8 cellular contexts compared by ENCODE assay signal in the genomic region with DNA sequence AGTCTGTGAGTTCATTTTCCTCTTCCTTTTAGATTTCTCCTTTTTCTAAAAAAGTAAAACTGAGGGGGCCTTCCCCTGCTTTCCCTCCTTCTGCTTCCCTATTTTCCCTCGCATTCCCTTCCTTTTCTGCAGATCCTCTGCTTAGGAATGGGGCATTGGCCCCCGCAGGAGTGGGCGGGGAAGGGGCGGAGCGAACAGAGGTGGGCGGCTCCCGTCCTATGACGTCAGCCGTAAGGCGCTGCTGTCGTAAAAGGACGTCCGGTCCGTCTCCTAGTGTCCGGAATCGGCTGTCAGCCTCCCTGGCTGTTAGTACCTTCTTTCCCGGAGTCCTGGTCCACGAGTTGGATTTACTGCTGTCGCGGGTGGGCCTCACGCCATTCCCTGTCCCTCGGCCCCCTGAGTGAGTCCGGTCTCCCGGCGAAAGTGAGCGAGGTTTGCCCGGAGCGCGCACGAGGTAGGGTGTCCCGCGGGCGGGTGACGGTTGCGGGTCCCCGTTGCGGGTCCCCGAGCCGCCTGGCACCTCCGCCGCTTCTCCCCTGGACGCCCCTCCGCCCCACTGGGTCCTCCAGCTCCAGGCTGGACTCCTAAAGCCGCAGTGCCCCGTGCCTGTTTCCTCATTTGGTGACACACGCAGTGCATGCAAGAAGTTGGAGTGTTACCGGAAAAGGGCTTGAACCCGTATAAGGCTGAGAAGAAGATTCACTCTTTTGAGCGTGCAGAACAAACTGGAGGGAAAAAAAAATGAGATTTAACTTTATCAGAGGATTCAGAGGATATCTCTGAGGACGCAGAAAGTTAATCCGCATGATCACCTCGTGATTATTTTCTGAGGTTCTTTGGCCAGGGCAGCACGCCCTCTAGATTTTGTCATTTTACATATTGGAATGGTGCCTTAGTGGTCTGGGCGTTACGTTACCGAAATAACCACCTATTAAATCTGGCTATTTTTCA.
DNase-seq lines count a peak whose midpoint lies in the region; ATAC-seq and TF ChIP-seq lines count a peak whose summit lies in the region.

Gene ZNF330, plus strand, starts transcription at position 241 of the 951 bp plus-strand sequence. CDS start 1,477 bp downstream, outside the sequence.

- H3K4me3 Mint-ChIP-seq in nephron progenitor cell = peak within 1 kb of the TSS; percentile 99
- peak within 1 kb of the TSS; percentile 91 to 97 for H3K4me3 Mint-ChIP-seq in stimulated activated naive CD8-positive, alpha-beta T cell treated with anti-CD3 and anti-CD28 coated beads, Interleukin-15, amount 100 ng/mL, for 72 hours

- peaks cover 31% of the 10 kb centered on the region for H3K36me3 ChIP-seq in KOPT-K1 (ENCODE audit: insufficient read depth, low read length)

- no peaks in the 10 kb centered on the region for H3K9me3 ChIP-seq in KOPT-K1 (ENCODE audit: insufficient read depth, low read length, poor library complexity, severe bottlenecking)

- peak; percentile 87 for ATAC-seq in GM21786 (IDR thresholded peaks at IDR 0.05; ENCODE audit: unreplicated experiment)
- ATAC-seq in stimulated activated naive CD8-positive, alpha-beta T cell treated with anti-CD3 and anti-CD28 coated beads, Interleukin-15, amount 100 ng/mL, for 72 hours = peak; percentile 86

- no peak for TF ChIP-seq CTCF in nephron progenitor cell (IDR thresholded peaks at IDR 0.05)

- peaks cover 33% of the 10 kb centered on the region for H3K4me1 Mint-ChIP-seq in nephron progenitor cell
- H3K4me1 Mint-ChIP-seq in stimulated activated naive CD8-positive, alpha-beta T cell treated with anti-CD3 and anti-CD28 coated beads, Interleukin-15, amount 100 ng/mL, for 72 hours = peaks cover 33% of the 10 kb centered on the region

- DNase-seq in ELR (ENCODE audit: low read depth) = peak; percentile 87
- peak; percentile 9 to 34 for DNase-seq in SHP77 (lab: John Stamatoyannopoulos, UW)
- peak; percentile 49 for DNase-seq in activated gamma-delta T cell (lab: John Stamatoyannopoulos, UW)
- peak; percentile 81 for DNase-seq in fibroblast of the conjunctiva (ENCODE audit: low read depth)
- DNase-seq in nephron progenitor cell = peak; percentile 95
- peak; percentile 88 for DNase-seq in stimulated activated naive CD8-positive, alpha-beta T cell treated with anti-CD3 and anti-CD28 coated beads, Interleukin-15, amount 100 ng/mL, for 72 hours

- H3K27ac Mint-ChIP-seq in nephron progenitor cell = peak within 1 kb of the TSS; percentile 87
- H3K27ac Mint-ChIP-seq in stimulated activated naive CD8-positive, alpha-beta T cell treated with anti-CD3 and anti-CD28 coated beads, Interleukin-15, amount 100 ng/mL, for 72 hours = peak within 1 kb of the TSS; percentile 98 to 99

- peaks cover 24% of the 10 kb centered on the region for H3K36me3 Mint-ChIP-seq in nephron progenitor cell (ENCODE audit: low read depth)

- H3K27me3 Mint-ChIP-seq in nephron progenitor cell (ENCODE audit: low read depth, poor library complexity) = no peaks in the 10 kb centered on the region
- no peaks in the 10 kb centered on the region for H3K27me3 Mint-ChIP-seq in stimulated activated naive CD8-positive, alpha-beta T cell treated with anti-CD3 and anti-CD28 coated beads, Interleukin-15, amount 100 ng/mL, for 72 hours

- H3K9me3 Mint-ChIP-seq in nephron progenitor cell = peaks cover 6% of the 10 kb centered on the region
- no peaks in the 10 kb centered on the region for H3K9me3 Mint-ChIP-seq in stimulated activated naive CD8-positive, alpha-beta T cell treated with anti-CD3 and anti-CD28 coated beads, Interleukin-15, amount 100 ng/mL, for 72 hours

- peak within 1 kb of the TSS; percentile 78 for H3K27ac ChIP-seq in KOPT-K1 (ENCODE audit: low read depth, low read length, poor library complexity, severe bottlenecking)

Comparison
In these comparisons a context has a peak if more than half of its experiments do, and no peak if none do; other contexts are left out.
1. Peak in every context shown above with its lines: DNase-seq, ATAC-seq and H3K27ac ChIP-seq.
2. DNase-seq: peak in every context shown above with its lines; median percentile 95 in nephron progenitor cell; 88 in stimulated activated naive CD8-positive, alpha-beta T cell treated with anti-CD3 and anti-CD28 coated beads, Interleukin-15, amount 100 ng/mL, for 72 hours; 87 in ELR; 81 in fibroblast of the conjunctiva; 49 in activated gamma-delta T cell; 22 in SHP77.